Comparison of ENCODE assay signal across 37 cellular contexts in the genomic region with DNA sequence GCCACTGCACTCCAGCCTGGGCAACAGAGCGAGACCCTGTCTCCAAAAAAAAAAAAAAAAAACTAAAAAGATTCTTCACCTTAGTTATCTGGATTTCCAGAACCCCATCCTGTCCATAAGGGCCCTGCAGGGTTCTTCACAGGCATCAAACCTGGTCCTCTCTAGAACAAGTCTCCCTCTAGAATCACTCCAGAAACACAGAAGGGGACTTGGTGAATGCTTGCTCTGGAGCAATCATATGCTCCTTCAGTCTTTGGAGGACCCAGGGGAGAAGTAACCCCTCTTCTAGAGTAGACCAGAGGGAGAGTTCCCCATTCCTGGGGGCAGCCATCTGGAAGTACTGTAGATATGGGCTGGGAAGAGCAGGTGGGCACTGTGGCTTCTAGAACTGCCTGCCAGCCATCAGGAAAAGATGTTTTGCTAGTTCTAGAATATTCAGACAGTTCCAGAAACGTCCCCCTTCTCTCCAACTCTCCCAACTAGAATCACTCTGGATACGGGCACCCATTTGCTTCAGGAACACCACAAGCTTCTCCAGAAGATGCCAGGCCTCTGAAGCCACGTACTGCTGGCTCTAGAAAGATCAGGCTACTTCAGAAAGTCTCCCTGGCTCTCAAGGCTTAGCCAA. TPM values are rescaled to one million over a fixed set of nuclear protein-coding genes. Genes with fewer than 3 reads are reported as not detected.
"Had no signal": no experiment of that assay in that cellular context is flagged by ENCODE, and none has a peak within 500 bp of the region (broad histone marks: within the 10 kb centered on the region; RNA-seq: fewer than 3 reads in every experiment).

No MANE protein-coding gene starts in this region.

- H3K4me3 ChIP-seq: adrenal gland, PC-9 had no signal

- H3K4me3 Mint-ChIP-seq: activated B cell treated with CpG ODN at 0.5 μM for 24 hours; activated CD4-positive, alpha-beta memory T cell treated with anti-CD3 and anti-CD28 coated beads for 36 hours; activated naive CD4-positive, alpha-beta T cell treated with anti-CD3 and anti-CD28 coated beads for 36 hours; activated T-cell treated with anti-CD3 and anti-CD28 coated beads, Interleukin-2, amount 50 U/mL, for 4 hours; activated T-helper 1 cell treated with anti-CD3 and anti-CD28 coated beads, Interleukin-12 subunit alpha, Interleukin-12 subunit beta, Interleukin-2, Interleukin-4 antibody, amounts not matched to agents 30 ng/mL and 10 ng/mL and 1 ng/mL, durations not matched to agents 14 hours and 24 hours and 36 hours; brain had no signal

- H3K4me2 ChIP-seq: PC-9 had no signal

- H3K27me3 ChIP-seq: adrenal gland had no signal

- H3K36me3 ChIP-seq: adrenal gland had no signal

- H3K9me3 ChIP-seq: adrenal gland had no signal

- DNase-seq: activated B cell treated with CpG ODN at 0.5 μM for 24 hours; activated CD4-positive, alpha-beta memory T cell treated with anti-CD3 and anti-CD28 coated beads for 36 hours; activated CD4-positive, alpha-beta T cell treated with anti-CD3 and anti-CD28 coated beads for 4 hours; activated CD4-positive, alpha-beta T cell treated with anti-CD3 and anti-CD28 coated beads, Interleukin-2, amount 50 U/mL, for 1 hour; activated CD4-positive, CD25-positive, alpha-beta regulatory T cell treated with anti-CD3 and anti-CD28 coated beads, Interleukin-2, amount 50 U/mL, for 72 hours; activated CD8-positive, alpha-beta memory T cell treated with anti-CD3 and anti-CD28 coated beads, Interleukin-2, amount 50 U/mL, for 4 hours; activated gamma-delta T cell treated with Interleukin-2 at 50 U/mL for 16 hours; activated naive CD4-positive, alpha-beta T cell treated with anti-CD3 and anti-CD28 coated beads for 36 hours; activated T-cell treated with anti-CD3 and anti-CD28 coated beads for 4 hours; activated T-cell treated with anti-CD3 and anti-CD28 coated beads, Interleukin-2, amount 50 U/mL, for 4 hours; adrenal gland; central memory CD4-positive, alpha-beta T cell; Kasumi-1; MM.1S; MV-4-11; NCI-H1092; NCI-H1436 treated with DMSO at 0.1 percent for 48 hours; NCI-H1694 treated with DMSO at 0.1 percent for 48 hours; NCI-H2029; NCI-H2171; NCI-H510A; NCI-H526; NCI-H748 treated with DMSO at 0.1 percent for 48 hours; NK-92 treated with Interleukin-12 subunit alpha and Interleukin-12 subunit beta, amount 100 ng/mL, for 24 hours; PC-9; Right ventricle myocardium superior; SW 1271; T-helper 1 cell; T-helper 2 cell; T-helper 9 cell had no signal

- H3K36me3 Mint-ChIP-seq: activated CD4-positive, alpha-beta memory T cell treated with anti-CD3 and anti-CD28 coated beads for 36 hours; activated naive CD4-positive, alpha-beta T cell treated with anti-CD3 and anti-CD28 coated beads, Interleukin-2, amount 50 U/mL, for 72 hours had no signal

- H2AFZ ChIP-seq: PC-9 had no signal

- H3K27ac Mint-ChIP-seq: activated B cell treated with CpG ODN at 0.5 μM for 24 hours; activated CD4-positive, alpha-beta memory T cell treated with anti-CD3 and anti-CD28 coated beads for 36 hours; activated naive CD4-positive, alpha-beta T cell treated with anti-CD3 and anti-CD28 coated beads for 36 hours; activated naive CD4-positive, alpha-beta T cell treated with anti-CD3 and anti-CD28 coated beads, Interleukin-2, amount 50 U/mL, for 72 hours; activated T-helper 1 cell treated with anti-CD3 and anti-CD28 coated beads, Interleukin-12 subunit alpha, Interleukin-12 subunit beta, Interleukin-2, Interleukin-4 antibody, amounts not matched to agents 30 ng/mL and 10 ng/mL and 1 ng/mL, durations not matched to agents 14 hours and 24 hours and 36 hours; brain had no signal

- ATAC-seq: activated naive CD4-positive, alpha-beta T cell treated with anti-CD3 and anti-CD28 coated beads, Interleukin-2, amount 50 U/mL, for 72 hours; activated T-cell treated with anti-CD3 and anti-CD28 coated beads, Interleukin-2, amount 50 U/mL, for 4 hours had no signal

- FAIRE-seq: astrocyte, RCC 7860 had no signal

- H3K9me3 Mint-ChIP-seq: activated CD4-positive, alpha-beta memory T cell treated with anti-CD3 and anti-CD28 coated beads for 36 hours; activated naive CD4-positive, alpha-beta T cell treated with anti-CD3 and anti-CD28 coated beads for 36 hours; activated naive CD4-positive, alpha-beta T cell treated with anti-CD3 and anti-CD28 coated beads, Interleukin-2, amount 50 U/mL, for 72 hours; activated T-cell treated with anti-CD3 and anti-CD28 coated beads, Interleukin-2, amount 50 U/mL, for 4 hours; activated T-helper 1 cell treated with anti-CD3 and anti-CD28 coated beads, Interleukin-12 subunit alpha, Interleukin-12 subunit beta, Interleukin-2, Interleukin-4 antibody, amounts not matched to agents 30 ng/mL and 10 ng/mL and 1 ng/mL, durations not matched to agents 14 hours and 24 hours and 36 hours had no signal

- H3K27ac ChIP-seq: adrenal gland, PC-9, VCaP had no signal

RNA-seq across cellular contexts. Expression of a gene that starts 2.8 kb away (rescaled TPM):
- total RNA-seq: activated B cell treated with CpG ODN at 0.5 μM for 24 hours had no signal

RNA-seq across cellular contexts. Expression of a gene that starts 3.0 kb away (rescaled TPM):
- total RNA-seq: activated B cell treated with CpG ODN at 0.5 μM for 24 hours; activated CD4-positive, alpha-beta memory T cell treated with anti-CD3 and anti-CD28 coated beads for 36 hours; activated naive CD4-positive, alpha-beta T cell treated with anti-CD3 and anti-CD28 coated beads for 36 hours; activated naive CD4-positive, alpha-beta T cell treated with anti-CD3 and anti-CD28 coated beads, Interleukin-2, amount 50 U/mL, for 72 hours; activated T-cell treated with anti-CD3 and anti-CD28 coated beads, Interleukin-2, amount 50 U/mL, for 4 hours; activated T-helper 1 cell treated with anti-CD3 and anti-CD28 coated beads, Interleukin-12 subunit alpha, Interleukin-12 subunit beta, Interleukin-2, Interleukin-4 antibody, amounts not matched to agents 30 ng/mL and 10 ng/mL and 1 ng/mL, durations not matched to agents 14 hours and 24 hours and 36 hours; astrocyte had no signal

RNA-seq across cellular contexts. Expression of a gene that starts 5.6 kb away (rescaled TPM):
- total RNA-seq: activated B cell treated with CpG ODN at 0.5 μM for 24 hours; activated CD4-positive, alpha-beta memory T cell treated with anti-CD3 and anti-CD28 coated beads for 36 hours; activated naive CD4-positive, alpha-beta T cell treated with anti-CD3 and anti-CD28 coated beads for 36 hours; activated naive CD4-positive, alpha-beta T cell treated with anti-CD3 and anti-CD28 coated beads, Interleukin-2, amount 50 U/mL, for 72 hours; activated T-cell treated with anti-CD3 and anti-CD28 coated beads, Interleukin-2, amount 50 U/mL, for 4 hours; activated T-helper 1 cell treated with anti-CD3 and anti-CD28 coated beads, Interleukin-12 subunit alpha, Interleukin-12 subunit beta, Interleukin-2, Interleukin-4 antibody, amounts not matched to agents 30 ng/mL and 10 ng/mL and 1 ng/mL, durations not matched to agents 14 hours and 24 hours and 36 hours; adrenal gland; astrocyte; cerebellum; Right ventricle myocardium superior had no signal
- polyA plus RNA-seq: adrenal gland had no signal
